Comparison of ENCODE assay signal across 11 cellular contexts in genomic region chr4:113411496-113411938, GRCh38.
DNase-seq lines count a peak whose midpoint lies in the region; ATAC-seq, FAIRE-seq and TF ChIP-seq lines count a peak whose summit lies in the region.
"Had no signal": no experiment of that assay in that cellular context is flagged by ENCODE, and none has a peak within 500 bp of the region (broad histone marks: within the 10 kb centered on the region; RNA-seq: fewer than 3 reads in every experiment).

No MANE protein-coding gene starts in this region.

- no peaks in the 10 kb centered on the region for H3K27me3 Mint-ChIP-seq in chondrocyte (ENCODE audit: low read depth)

- peaks cover 8% of the 10 kb centered on the region for H3K4me1 Mint-ChIP-seq in chondrocyte (ENCODE audit: low read depth)
- no peaks in the 10 kb centered on the region for H3K4me1 Mint-ChIP-seq in stimulated activated effector memory CD8-positive, alpha-beta T cell treated with anti-CD3 and anti-CD28 coated beads, Interleukin-12 subunit alpha, Interleukin-12 subunit beta, amount 100 ng/mL, for 72 hours
- H3K4me1 Mint-ChIP-seq: natural killer cell had no signal

- H3K4me3 ChIP-seq in esophagus squamous epithelium: no peak overlapping the region

- H3K9me3 Mint-ChIP-seq in chondrocyte (ENCODE audit: low read depth): peaks cover 15% of the 10 kb centered on the region
- H3K9me3 Mint-ChIP-seq in stimulated activated effector memory CD8-positive, alpha-beta T cell treated with anti-CD3 and anti-CD28 coated beads, Interleukin-12 subunit alpha, Interleukin-12 subunit beta, amount 100 ng/mL, for 72 hours: no peaks in the 10 kb centered on the region
- H3K9me3 Mint-ChIP-seq: natural killer cell had no signal

- DNase-seq in CD1c-positive myeloid dendritic cell (ENCODE audit: extremely low spot score): peak; percentile 21
- DNase-seq in HTR-8/SVneo (ENCODE audit: insufficient read length, low spot score): peak; percentile 23
- DNase-seq in chondrocyte (ENCODE audit: low spot score): no peak
- DNase-seq in medulla oblongata (ENCODE audit: extremely low spot score): peak; percentile 43
- no peak for DNase-seq in esophagus squamous epithelium (lab: John Stamatoyannopoulos, UW)
- no peak for DNase-seq in stimulated activated effector memory CD8-positive, alpha-beta T cell treated with anti-CD3 and anti-CD28 coated beads, Interleukin-12 subunit alpha, Interleukin-12 subunit beta, amount 100 ng/mL, for 72 hours (ENCODE audit: low spot score in 2 of 2)
- no peak for DNase-seq in DMS153 (lab: John Stamatoyannopoulos, UW)
- DNase-seq: natural killer cell had no signal

- TF ChIP-seq POLR2A in esophagus squamous epithelium (IDR thresholded peaks at IDR 0.05): no peak

- H3K36me3 Mint-ChIP-seq in chondrocyte (ENCODE audit: low read depth): peaks cover 2% of the 10 kb centered on the region
- no peaks in the 10 kb centered on the region for H3K36me3 Mint-ChIP-seq in stimulated activated effector memory CD8-positive, alpha-beta T cell treated with anti-CD3 and anti-CD28 coated beads, Interleukin-12 subunit alpha, Interleukin-12 subunit beta, amount 100 ng/mL, for 72 hours
- H3K36me3 Mint-ChIP-seq: activated naive CD4-positive, alpha-beta T cell treated with anti-CD3 and anti-CD28 coated beads, Interleukin-2, amount 50 U/mL, for 24 hours; natural killer cell had no signal

- no peak for ATAC-seq in stimulated activated effector memory CD8-positive, alpha-beta T cell treated with anti-CD3 and anti-CD28 coated beads, Interleukin-12 subunit alpha, Interleukin-12 subunit beta, amount 100 ng/mL, for 72 hours
- ATAC-seq in GM21528 (IDR thresholded peaks at IDR 0.05; ENCODE audit: low FRiP score, unreplicated experiment): no peak
- ATAC-seq: activated CD4-positive, CD25-positive, alpha-beta regulatory T cell treated with anti-CD3 and anti-CD28 coated beads, Interleukin-2, amount 50 U/mL, for 24 hours; natural killer cell had no signal

- peaks cover 0 to 9% (median 0%) of the 10 kb centered on the region in 3 donors for H3K4me1 ChIP-seq in esophagus squamous epithelium

- H3K36me3 ChIP-seq in esophagus squamous epithelium: no peaks in the 10 kb centered on the region

- H3K27me3 ChIP-seq in esophagus squamous epithelium: no peaks in the 10 kb centered on the region

- no peaks in the 10 kb centered on the region for H3K9me3 ChIP-seq in esophagus squamous epithelium

- TF ChIP-seq CTCF in chondrocyte (IDR thresholded peaks at IDR 0.05): peak; percentile 10
- TF ChIP-seq CTCF in esophagus squamous epithelium (IDR thresholded peaks at IDR 0.05): no peak

- WGBS in esophagus squamous epithelium, 2 donors: 11 to 29% methylated on average over 4 of the region's 4 CpGs

- H3K27ac ChIP-seq in esophagus squamous epithelium: no peak overlapping the region

- intact Hi-C loops in esophagus squamous epithelium (cut with DNase I): no loop called here

- FAIRE-seq in HTR-8/SVneo (lab: Jason Lieb, UNC): peak; percentile 26

- no peak overlapping the region for H3K4me3 Mint-ChIP-seq in chondrocyte (ENCODE audit: unreplicated experiment)
- no peak overlapping the region for H3K4me3 Mint-ChIP-seq in stimulated activated effector memory CD8-positive, alpha-beta T cell treated with anti-CD3 and anti-CD28 coated beads, Interleukin-12 subunit alpha, Interleukin-12 subunit beta, amount 100 ng/mL, for 72 hours
- H3K4me3 Mint-ChIP-seq: activated naive CD4-positive, alpha-beta T cell treated with anti-CD3 and anti-CD28 coated beads, Interleukin-2, amount 50 U/mL, for 24 hours; natural killer cell had no signal

- H3K27ac Mint-ChIP-seq in chondrocyte (ENCODE audit: unreplicated experiment): peak overlapping the region; percentile 13
- no peak overlapping the region for H3K27ac Mint-ChIP-seq in stimulated activated effector memory CD8-positive, alpha-beta T cell treated with anti-CD3 and anti-CD28 coated beads, Interleukin-12 subunit alpha, Interleukin-12 subunit beta, amount 100 ng/mL, for 72 hours
- H3K27ac Mint-ChIP-seq: activated naive CD4-positive, alpha-beta T cell treated with anti-CD3 and anti-CD28 coated beads, Interleukin-2, amount 50 U/mL, for 24 hours; natural killer cell had no signal

Comparison
In these comparisons a context has a peak if more than half of its experiments do, and no peak if none do; other contexts are left out.
1. DNase-seq: peak in CD1c-positive myeloid dendritic cell (single experiment), HTR-8/SVneo (single experiment) and medulla oblongata (single experiment); none in chondrocyte (single experiment), esophagus squamous epithelium (single experiment), stimulated activated effector memory CD8-positive, alpha-beta T cell treated with anti-CD3 and anti-CD28 coated beads, Interleukin-12 subunit alpha, Interleukin-12 subunit beta, amount 100 ng/mL, for 72 hours (0 of 2) and DMS153 (single experiment).